In the genomic region with DNA sequence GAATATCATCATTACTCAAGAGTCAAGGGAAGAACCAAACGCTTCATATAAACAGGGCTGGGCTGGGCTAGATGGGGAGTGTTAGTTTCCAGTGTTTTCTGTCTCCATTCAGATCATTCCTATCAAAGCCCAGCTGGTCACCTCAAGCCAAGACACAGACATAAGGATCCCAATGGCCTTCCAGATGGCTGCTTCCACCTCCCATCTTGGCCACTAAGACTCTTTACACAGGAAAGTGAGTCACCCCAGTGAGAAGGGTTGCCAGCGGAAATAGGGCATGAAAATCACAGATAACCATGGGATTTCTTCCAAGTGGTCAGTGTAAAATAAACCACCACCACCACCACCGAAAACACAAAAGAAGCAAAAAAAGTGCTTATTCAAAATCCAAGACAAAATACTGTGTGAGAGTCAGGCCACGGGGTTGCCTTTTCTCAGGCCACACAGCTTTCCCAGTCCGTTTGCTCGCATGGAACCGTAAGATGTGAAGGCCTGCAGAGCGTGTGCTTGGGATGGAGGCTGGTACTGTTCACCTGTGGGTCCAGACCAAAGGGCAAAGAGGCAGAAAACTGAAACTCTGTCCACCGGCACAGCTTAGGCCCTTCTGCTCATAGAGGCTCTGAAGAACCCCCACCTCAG, we compare ENCODE assay signal across 14 cellular contexts. TPM values are rescaled to one million over a fixed set of nuclear protein-coding genes. Genes with fewer than 3 reads are reported as not detected.
DNase-seq lines count a peak whose midpoint lies in the region; ATAC-seq lines count a peak whose summit lies in the region.
"Had no signal": no experiment of that assay in that cellular context is flagged by ENCODE, and none has a peak within 500 bp of the region (broad histone marks: within the 10 kb centered on the region; RNA-seq: fewer than 3 reads in every experiment).

No MANE protein-coding gene starts in this region.

- H3K79me1 ChIP-seq in mesenchymal stem cell (replicated peaks; ENCODE audit: low read length, poor library complexity, severe bottlenecking), result no peaks in the 10 kb centered on the region

- H2BK5ac ChIP-seq in mesenchymal stem cell (ENCODE audit: low read depth, low read length, poor library complexity, severe bottlenecking), result no peak overlapping the region

- H3K18ac ChIP-seq in mesenchymal stem cell (ENCODE audit: low read depth in 1 of 2, low read length in 2 of 2), result no peak overlapping the region

- peaks cover 2% of the 10 kb centered on the region for H3K4me1 ChIP-seq in mesenchymal stem cell (ENCODE audit: control insufficient read depth, insufficient read depth, low read depth, low read length)

- ATAC-seq in HG03432 (IDR thresholded peaks at IDR 0.05; ENCODE audit: unreplicated experiment) (no peak), HG03175 (IDR thresholded peaks at IDR 0.05; ENCODE audit: unreplicated experiment) (no peak)
- ATAC-seq: stimulated activated naive CD8-positive, alpha-beta T cell treated with anti-CD3 and anti-CD28 coated beads, Interleukin-15, amount 100 ng/mL, for 72 hours had no signal

- no peak overlapping the region for H2BK15ac ChIP-seq in mesenchymal stem cell (ENCODE audit: low read depth, poor library complexity, severe bottlenecking)

- no peak overlapping the region for H2AFZ ChIP-seq in mesenchymal stem cell (ENCODE audit: low read depth, low read length)

- no peaks in the 10 kb centered on the region for H3K9me3 ChIP-seq in mesenchymal stem cell (ENCODE audit: control insufficient read depth, low read length)
- H3K9me3 ChIP-seq: BLaER1 treated with 17β-estradiol and CSF1 and Interleukin-3, amounts not matched to agents 10 nM and 100 nM had no signal

- WGBS in mesenchymal stem cell, result 66% methylated on average over 9 of the region's 9 CpGs

- H3K4me3 ChIP-seq in mesenchymal stem cell (ENCODE audit: insufficient read depth in 1 of 2, low read depth in 1 of 2, low read length in 2 of 2), result no peak overlapping the region
- H3K4me3 ChIP-seq: BLaER1 treated with 17β-estradiol and CSF1 and Interleukin-3, amounts not matched to agents 10 nM and 100 nM had no signal

- no peaks in the 10 kb centered on the region for H3K36me3 ChIP-seq in mesenchymal stem cell (ENCODE audit: control insufficient read depth in 1 of 2, insufficient read depth in 2 of 2, low read depth in 1 of 2, low read length in 2 of 2)
- H3K36me3 ChIP-seq: BLaER1 treated with 17β-estradiol and CSF1 and Interleukin-3, amounts not matched to agents 10 nM and 100 nM had no signal

- H4K91ac ChIP-seq in mesenchymal stem cell (ENCODE audit: low read length), result peak overlapping the region; percentile 43

- no peak overlapping the region for H2BK12ac ChIP-seq in mesenchymal stem cell (ENCODE audit: low read length in 2 of 2)

- no peak overlapping the region for H3K4ac ChIP-seq in mesenchymal stem cell (ENCODE audit: low read depth in 1 of 2, low read length in 2 of 2)

- H3K9ac ChIP-seq in mesenchymal stem cell (ENCODE audit: low read length), result no peak overlapping the region
- H3K9ac ChIP-seq: BLaER1 treated with 17β-estradiol and CSF1 and Interleukin-3, amounts not matched to agents 10 nM and 100 nM had no signal

- no peak overlapping the region for H2AK5ac ChIP-seq in mesenchymal stem cell (ENCODE audit: low read length, severe bottlenecking)

- H2BK120ac ChIP-seq in mesenchymal stem cell (ENCODE audit: low read depth, low read length), result no peak overlapping the region

- H3K27me3 ChIP-seq in mesenchymal stem cell (ENCODE audit: control insufficient read depth in 1 of 2, insufficient read depth in 1 of 2, low read length in 2 of 2), result peaks cover 14 to 19% of the 10 kb centered on the region in 2 experiments
- H3K27me3 ChIP-seq: BLaER1 treated with 17β-estradiol and CSF1 and Interleukin-3, amounts not matched to agents 10 nM and 100 nM had no signal

- H3K27ac ChIP-seq in mesenchymal stem cell (ENCODE audit: low read length, poor library complexity, severe bottlenecking), result no peak overlapping the region
- H3K27ac ChIP-seq: BLaER1 treated with 17β-estradiol and CSF1 and Interleukin-3, amounts not matched to agents 10 nM and 100 nM had no signal

- no peak overlapping the region for H3K23ac ChIP-seq in mesenchymal stem cell (ENCODE audit: low read length in 2 of 2)

- H4K8ac ChIP-seq in mesenchymal stem cell (ENCODE audit: low read length), result peak overlapping the region; percentile 4

- no peak overlapping the region for H3K14ac ChIP-seq in mesenchymal stem cell (ENCODE audit: low read length in 2 of 2)

- H3K4me2 ChIP-seq in mesenchymal stem cell (ENCODE audit: low read length, poor library complexity, severe bottlenecking), result no peak overlapping the region
- H3K4me2 ChIP-seq: BLaER1 treated with 17β-estradiol and CSF1 and Interleukin-3, amounts not matched to agents 10 nM and 100 nM had no signal

- DNase-seq in ELR (ENCODE audit: low read depth) (peak; percentile 49), NCI-H226 (peak; percentile 55), cerebellar cortex (ENCODE audit: low spot score) (peak; percentile 94), mesenchymal stem cell (peak; percentile 38), NCI-H69 (lab: John Stamatoyannopoulos, UW) (no peak)
- no peak for DNase-seq in stimulated activated naive CD4-positive, alpha-beta T cell (lab: John Stamatoyannopoulos, UW)
- DNase-seq: H7; NCI-H1105; NCI-H345; stimulated activated naive CD8-positive, alpha-beta T cell treated with anti-CD3 and anti-CD28 coated beads, Interleukin-15, amount 100 ng/mL, for 72 hours; T-helper 2 cell had no signal

RNA-seq across cellular contexts. Expression of gene PRSS2, which starts 5.6 kb away (rescaled TPM):
- not detected for polyA plus RNA-seq in mesenchymal stem cell (2013, experiment 1 of 2)
- not detected for polyA plus RNA-seq in mesenchymal stem cell (2013, experiment 2 of 2)

RNA-seq across cellular contexts. Expression of gene PRSS1, which starts 27.1 kb away (rescaled TPM):
- polyA plus RNA-seq in mesenchymal stem cell (2013, experiment 1 of 2), result not detected
- polyA plus RNA-seq in mesenchymal stem cell (2013, experiment 2 of 2), result not detected

Comparison
In these comparisons a context has a peak if more than half of its experiments do, and no peak if none do; other contexts are left out.
1. DNase-seq: peak in ELR (single experiment), NCI-H226 (single experiment), cerebellar cortex (single experiment) and mesenchymal stem cell (single experiment); none in NCI-H69 (single experiment) and stimulated activated naive CD4-positive, alpha-beta T cell (0 of 6).